Comparison of ENCODE assay signal across 8 cellular contexts in genomic region chr14:94689218-94689984, GRCh38.
DNase-seq lines count a peak whose midpoint lies in the region; ATAC-seq and TF ChIP-seq lines count a peak whose summit lies in the region.

No MANE protein-coding gene starts in this region.

- peaks cover 0 to 8% of the 10 kb centered on the region in 2 experiments; a peak in 1 of 4 replicates for H3K4me1 ChIP-seq in HCT116 (ENCODE audit: control insufficient read depth in 1 of 2, insufficient read depth in 2 of 2, low read length in 2 of 2)
- no peaks in the 10 kb centered on the region for H3K4me1 ChIP-seq in testis

- no peak overlapping the region for H3K4me3 Mint-ChIP-seq in activated T-cell treated with anti-CD3 and anti-CD28 coated beads, Interleukin-2, amount 50 U/mL, for 24 hours
- H3K4me3 Mint-ChIP-seq in nephron progenitor cell, result peak overlapping the region; percentile 65

- H3K4me3 ChIP-seq in HCT116 (replicated peaks in 1 of 2; ENCODE audit: low read depth in 1 of 2, low read length in 2 of 2), result peak overlapping the region; percentile 24 to 29; a peak in 3 of 4 replicates
- peak overlapping the region; percentile 24 for H3K4me3 ChIP-seq in fibroblast of mammary gland (ENCODE audit: control insufficient read depth, low read depth, low read length)
- H3K4me3 ChIP-seq in testis, result peak overlapping the region in 1 of 2 donors; percentile 18

- H4K20me1 ChIP-seq in HCT116 (ENCODE audit: insufficient read depth), result no peaks in the 10 kb centered on the region

- intact Hi-C loops in HCT116 (cut with micrococcal nuclease) (loop anchor here (1.0 to 10.0 kb wide), 4 partner anchors 59 to 743 kb away; no protein-coding TSS in a partner anchor), testis (cut with DNase I; ENCODE audit: low total_unique reads) (no loop called here)

- no peak for TF ChIP-seq POLR2A in HCT116 (IDR thresholded peaks at IDR 0.05; ENCODE audit: borderline replicate concordance, extremely low read depth, insufficient read depth, insufficient read length)
- no peak for TF ChIP-seq POLR2A in testis (IDR thresholded peaks at IDR 0.05)

- no peaks in the 10 kb centered on the region for H3K4me1 Mint-ChIP-seq in activated T-cell treated with anti-CD3 and anti-CD28 coated beads, Interleukin-2, amount 50 U/mL, for 24 hours (ENCODE audit: low read depth)
- H3K4me1 Mint-ChIP-seq in nephron progenitor cell, result peaks cover 14% of the 10 kb centered on the region

- no peaks in the 10 kb centered on the region for H3K27me3 ChIP-seq in HCT116 (ENCODE audit: insufficient read depth, low read length)
- no peaks in the 10 kb centered on the region for H3K27me3 ChIP-seq in testis

- BruUV-seq in HCT116 (replicated peaks; lab: Mats Ljungman, UMichigan), result no TSS peak

- TF ChIP-seq RAD21 in HCT116 (IDR thresholded peaks at IDR 0.05; ENCODE audit: low read depth), result peak; percentile 98

- no peak overlapping the region for H3K27ac Mint-ChIP-seq in activated T-cell treated with anti-CD3 and anti-CD28 coated beads, Interleukin-2, amount 50 U/mL, for 24 hours
- no peak overlapping the region for H3K27ac Mint-ChIP-seq in nephron progenitor cell

- H3K36me3 ChIP-seq in HCT116 (ENCODE audit: control insufficient read depth in 1 of 2, insufficient read depth in 2 of 2, low read length in 2 of 2) (no peaks in the 10 kb centered on the region), testis (ENCODE audit: low read depth, missing control alignments) (no peaks in the 10 kb centered on the region)

- no peaks in the 10 kb centered on the region for H3K9me3 ChIP-seq in HCT116 (ENCODE audit: control insufficient read depth in 1 of 2, insufficient read depth in 1 of 2, low read depth in 1 of 2, low read length in 2 of 2)
- H3K9me3 ChIP-seq in testis, result no peaks in the 10 kb centered on the region

- H2AFZ ChIP-seq in HCT116 (ENCODE audit: low read depth, low read length, poor library complexity, severe bottlenecking), result peak overlapping the region; percentile 99

- TF ChIP-seq CTCF in HCT116 (IDR thresholded peaks at IDR 0.05 in 2 of 3, conservative IDR thresholded peaks at IDR 0.05 in 1 of 3; ENCODE audit: borderline replicate concordance in 1 of 3, insufficient read depth in 1 of 3, low read depth in 2 of 3, low read length in 2 of 3), result peak; percentile 90 to 97 (median 96)
- TF ChIP-seq CTCF in fibroblast of mammary gland (conservative IDR thresholded peaks at IDR 0.05; ENCODE audit: control insufficient read depth, insufficient read depth, low read depth, low read length), result no peak
- TF ChIP-seq CTCF in nephron progenitor cell (IDR thresholded peaks at IDR 0.05), result peak; percentile 99
- TF ChIP-seq CTCF in testis (IDR thresholded peaks at IDR 0.05), result peak; percentile 92 to 99 (median 92)

- H3K36me3 Mint-ChIP-seq in activated T-cell treated with anti-CD3 and anti-CD28 coated beads, Interleukin-2, amount 50 U/mL, for 24 hours (ENCODE audit: low read depth), result no peaks in the 10 kb centered on the region
- H3K36me3 Mint-ChIP-seq in nephron progenitor cell (ENCODE audit: low read depth), result no peaks in the 10 kb centered on the region

- H3K79me2 ChIP-seq in HCT116 (ENCODE audit: insufficient read depth, low read length), result no peaks in the 10 kb centered on the region

- H3K9me3 Mint-ChIP-seq in activated T-cell treated with anti-CD3 and anti-CD28 coated beads, Interleukin-2, amount 50 U/mL, for 24 hours, result no peaks in the 10 kb centered on the region
- peaks cover 4% of the 10 kb centered on the region for H3K9me3 Mint-ChIP-seq in nephron progenitor cell

- RAD21 ChIA-PET in HCT116 (lab: Charles Lee; ENCODE audit: low non-redundant PET in 1 of 2, low total read pairs in 2 of 2, uncharacterized antibody in 2 of 2, unreplicated experiment in 2 of 2), result interaction anchor here (0.5 to 1.5 kb wide), 4 partner anchors 60 to 743 kb away, joined by 3 to 4 read pairs (median 3); no protein-coding TSS in a partner anchor

- CTCF ChIA-PET in HCT116 (lab: Charles Lee), result interaction anchor here (0.6 to 1.5 kb wide), 10 partner anchors 10 to 1305 kb away, joined by 3 to 10 read pairs (median 4); no protein-coding TSS in a partner anchor

- peak overlapping the region; percentile 73 for H3K4me2 ChIP-seq in HCT116 (ENCODE audit: low read length)

- H3K9me2 ChIP-seq in HCT116 (ENCODE audit: insufficient read depth), result no peaks in the 10 kb centered on the region

- peak overlapping the region; percentile 45 for H3K9ac ChIP-seq in HCT116 (ENCODE audit: low read length)

- H3K27me3 Mint-ChIP-seq in activated T-cell treated with anti-CD3 and anti-CD28 coated beads, Interleukin-2, amount 50 U/mL, for 24 hours, result peaks cover 31% of the 10 kb centered on the region
- H3K27me3 Mint-ChIP-seq in nephron progenitor cell (ENCODE audit: low read depth, poor library complexity), result peaks cover 30% of the 10 kb centered on the region

- H3K27ac ChIP-seq in HCT116 (ENCODE audit: low read depth, low read length) (no peak overlapping the region), testis (no peak overlapping the region)

- 12 to 13% methylated on average over 28 to 35 of the region's 35 CpGs for WGBS in testis, 2 donors

- DNase-seq in DMS153 treated with DMSO at 0.1 percent for 48 hours (lab: John Stamatoyannopoulos, UW; ENCODE audit: unreplicated experiment), result peak; percentile 41
- no peak for DNase-seq in HCT116 (ENCODE audit: low read depth, low spot score)
- peak; percentile 7 for DNase-seq in NCI-H510A (lab: John Stamatoyannopoulos, UW)
- peak; percentile 67 for DNase-seq in activated T-cell treated with anti-CD3 and anti-CD28 coated beads, Interleukin-2, amount 50 U/mL, for 24 hours
- peak; percentile 33 for DNase-seq in fibroblast of mammary gland (ENCODE audit: low read depth)
- DNase-seq in nephron progenitor cell, result peak; percentile 89
- DNase-seq in testis, result peak; percentile 82

- ATAC-seq in HCT116, result peak; percentile 99
- ATAC-seq in GM19395 (IDR thresholded peaks at IDR 0.05; ENCODE audit: unreplicated experiment), result no peak

- POLR2A ChIA-PET in HCT116 (lab: Charles Lee), result interaction anchor here (0.5 kb wide), 1 partner anchor 116 kb away, joined by 4 read pairs; no protein-coding TSS in a partner anchor

TF ChIP-seq in HCT116, 20 proteins besides CTCF, POLR2A, EP300 and RAD21:
- TF ChIP-seq CBX3 (IDR thresholded peaks at IDR 0.05; ENCODE audit: low read depth) (no peak), ZFX (IDR thresholded peaks at IDR 0.05) (peak; percentile 44; the same call in 1 of the 2 replicates), JUND (IDR thresholded peaks at IDR 0.05) (no peak), YY1 (IDR thresholded peaks at IDR 0.05; ENCODE audit: extremely low read depth, insufficient replicate concordance, low read depth, low read length) (no peak), EGR1 (IDR thresholded peaks at IDR 0.05; ENCODE audit: low read depth) (no peak)
